In genomic region chr2:68467077-68467960, GRCh38 we compare ENCODE assay signal across 1 cellular context.
TF ChIP-seq lines count a peak whose summit lies in the region.

APLF (plus strand) TSS chr2:68467585; CDS start chr2:68467732, 147 bp downstream.
A gene with protein sequence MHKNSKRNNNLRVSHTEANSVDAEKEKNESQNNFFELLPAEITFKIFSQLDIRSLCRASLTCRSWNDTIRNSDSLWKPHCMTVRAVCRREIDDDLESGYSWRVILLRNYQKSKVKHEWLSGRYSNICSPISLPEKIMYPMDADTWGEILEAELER (minus strand): TSS chr2:68467294. CDS start chr2:68465145, 2,149 bp downstream.

TF ChIP-seq in HepG2, 621 proteins besides CTCF, POLR2A, EP300 and RAD21 (continued from another document and continues in another):
- TF ChIP-seq ZNF512B (CRISPR knock-in tag; IDR thresholded peaks at IDR 0.05; ENCODE audit: borderline replicate concordance) (0 out of 2 replicates have a peak, but pooled peaks have one; percentile 39), ARID4A (CRISPR knock-in tag; IDR thresholded peaks at IDR 0.05; ENCODE audit: borderline replicate concordance) (peak; percentile 94), FOXC1 (CRISPR knock-in tag; IDR thresholded peaks at IDR 0.05; ENCODE audit: borderline replicate concordance) (peak; percentile 81), ARID2 (CRISPR knock-in tag; IDR thresholded peaks at IDR 0.05; ENCODE audit: borderline replicate concordance) (no peak), ZNF292 (CRISPR knock-in tag; IDR thresholded peaks at IDR 0.05; ENCODE audit: borderline replicate concordance, low read depth) (peak; percentile 10), MXD4 (CRISPR knock-in tag; IDR thresholded peaks at IDR 0.05) (peak; percentile 54; the same call in 1 of the 2 replicates), ZNF350 (CRISPR knock-in tag; IDR thresholded peaks at IDR 0.05; ENCODE audit: borderline replicate concordance, low read depth) (peak; percentile 93; the same call in 1 of the 2 replicates), FOSL2 (CRISPR knock-in tag; IDR thresholded peaks at IDR 0.05) (peak; percentile 50), FOXK2 (IDR thresholded peaks at IDR 0.05) (0 out of 2 replicates have a peak, but pooled peaks have one; percentile 30), CREM (IDR thresholded peaks at IDR 0.05) (peak; percentile 96), CREM (CRISPR knock-in tag; IDR thresholded peaks at IDR 0.05) (0 out of 2 replicates have a peak, but pooled peaks have one; percentile 33), ZNF317 (CRISPR knock-in tag; IDR thresholded peaks at IDR 0.05) (peak; percentile 82), ZNF383 (CRISPR knock-in tag; IDR thresholded peaks at IDR 0.05; ENCODE audit: borderline replicate concordance) (no peak), ZNF331 (CRISPR knock-in tag; IDR thresholded peaks at IDR 0.05) (peak; percentile 53; the same call in 1 of the 2 replicates), HOXA3 (CRISPR knock-in tag; IDR thresholded peaks at IDR 0.05) (peak; percentile 74), ZNF883 (CRISPR knock-in tag; IDR thresholded peaks at IDR 0.05; ENCODE audit: not compliant biosample characterization) (peak; percentile 90), KLF6 (CRISPR knock-in tag; IDR thresholded peaks at IDR 0.05) (peak; percentile 79), THAP11 (CRISPR knock-in tag; IDR thresholded peaks at IDR 0.05) (peak; percentile 99), NR3C1 (CRISPR knock-in tag; IDR thresholded peaks at IDR 0.05) (0 out of 2 replicates have a peak, but pooled peaks have one; percentile 20), HMG20B (CRISPR knock-in tag; conservative IDR thresholded peaks at IDR 0.05) (peak; percentile 58; the same call in 1 of the 2 replicates), TRIM24 (CRISPR knock-in tag; IDR thresholded peaks at IDR 0.05) (no peak), ZNF337 (CRISPR knock-in tag; IDR thresholded peaks at IDR 0.05; ENCODE audit: borderline replicate concordance, low read depth) (0 out of 2 replicates have a peak, but pooled peaks have one; percentile 64), SCMH1 (CRISPR knock-in tag; IDR thresholded peaks at IDR 0.05; ENCODE audit: borderline replicate concordance) (no peak), HOXD1 (CRISPR knock-in tag; IDR thresholded peaks at IDR 0.05) (peak; percentile 39; the same call in 1 of the 2 replicates), ZNF510 (CRISPR knock-in tag; IDR thresholded peaks at IDR 0.05; ENCODE audit: low read depth) (peak; percentile 63; the same call in 1 of the 2 replicates), PCBP2 (optimal IDR thresholded peaks at IDR 0.05; ENCODE audit: low read depth, low read length, poor library complexity, severe bottlenecking) (no peak), ATAD3A (CRISPR knock-in tag; IDR thresholded peaks at IDR 0.05) (peak; percentile 68; the same call in 1 of the 2 replicates), ZNF746 (CRISPR knock-in tag; IDR thresholded peaks at IDR 0.05) (no peak; the same call in 1 of the 2 replicates), ZNF34 (CRISPR knock-in tag; IDR thresholded peaks at IDR 0.05; ENCODE audit: borderline replicate concordance) (0 out of 2 replicates have a peak, but pooled peaks have one; percentile 80), THYN1 (CRISPR knock-in tag; IDR thresholded peaks at IDR 0.05; ENCODE audit: borderline replicate concordance, low read depth) (peak; percentile 84; the same call in 1 of the 2 replicates), ZNF83 (CRISPR knock-in tag; IDR thresholded peaks at IDR 0.05; ENCODE audit: borderline replicate concordance) (peak; percentile 64; the same call in 1 of the 2 replicates)
- TF ChIP-seq, protein P1, sequence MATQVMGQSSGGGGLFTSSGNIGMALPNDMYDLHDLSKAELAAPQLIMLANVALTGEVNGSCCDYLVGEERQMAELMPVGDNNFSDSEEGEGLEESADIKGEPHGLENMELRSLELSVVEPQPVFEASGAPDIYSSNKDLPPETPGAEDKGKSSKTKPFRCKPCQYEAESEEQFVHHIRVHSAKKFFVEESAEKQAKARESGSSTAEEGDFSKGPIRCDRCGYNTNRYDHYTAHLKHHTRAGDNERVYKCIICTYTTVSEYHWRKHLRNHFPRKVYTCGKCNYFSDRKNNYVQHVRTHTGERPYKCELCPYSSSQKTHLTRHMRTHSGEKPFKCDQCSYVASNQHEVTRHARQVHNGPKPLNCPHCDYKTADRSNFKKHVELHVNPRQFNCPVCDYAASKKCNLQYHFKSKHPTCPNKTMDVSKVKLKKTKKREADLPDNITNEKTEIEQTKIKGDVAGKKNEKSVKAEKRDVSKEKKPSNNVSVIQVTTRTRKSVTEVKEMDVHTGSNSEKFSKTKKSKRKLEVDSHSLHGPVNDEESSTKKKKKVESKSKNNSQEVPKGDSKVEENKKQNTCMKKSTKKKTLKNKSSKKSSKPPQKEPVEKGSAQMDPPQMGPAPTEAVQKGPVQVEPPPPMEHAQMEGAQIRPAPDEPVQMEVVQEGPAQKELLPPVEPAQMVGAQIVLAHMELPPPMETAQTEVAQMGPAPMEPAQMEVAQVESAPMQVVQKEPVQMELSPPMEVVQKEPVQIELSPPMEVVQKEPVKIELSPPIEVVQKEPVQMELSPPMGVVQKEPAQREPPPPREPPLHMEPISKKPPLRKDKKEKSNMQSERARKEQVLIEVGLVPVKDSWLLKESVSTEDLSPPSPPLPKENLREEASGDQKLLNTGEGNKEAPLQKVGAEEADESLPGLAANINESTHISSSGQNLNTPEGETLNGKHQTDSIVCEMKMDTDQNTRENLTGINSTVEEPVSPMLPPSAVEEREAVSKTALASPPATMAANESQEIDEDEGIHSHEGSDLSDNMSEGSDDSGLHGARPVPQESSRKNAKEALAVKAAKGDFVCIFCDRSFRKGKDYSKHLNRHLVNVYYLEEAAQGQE (IDR thresholded peaks at IDR 0.05; ENCODE audit: borderline replicate concordance in 1 of 2, low read depth in 1 of 2, low read length in 2 of 2), result peak in 1 of 2 experiments; percentile 57; a peak in 1 of 4 replicates
- TF ChIP-seq, protein P2, sequence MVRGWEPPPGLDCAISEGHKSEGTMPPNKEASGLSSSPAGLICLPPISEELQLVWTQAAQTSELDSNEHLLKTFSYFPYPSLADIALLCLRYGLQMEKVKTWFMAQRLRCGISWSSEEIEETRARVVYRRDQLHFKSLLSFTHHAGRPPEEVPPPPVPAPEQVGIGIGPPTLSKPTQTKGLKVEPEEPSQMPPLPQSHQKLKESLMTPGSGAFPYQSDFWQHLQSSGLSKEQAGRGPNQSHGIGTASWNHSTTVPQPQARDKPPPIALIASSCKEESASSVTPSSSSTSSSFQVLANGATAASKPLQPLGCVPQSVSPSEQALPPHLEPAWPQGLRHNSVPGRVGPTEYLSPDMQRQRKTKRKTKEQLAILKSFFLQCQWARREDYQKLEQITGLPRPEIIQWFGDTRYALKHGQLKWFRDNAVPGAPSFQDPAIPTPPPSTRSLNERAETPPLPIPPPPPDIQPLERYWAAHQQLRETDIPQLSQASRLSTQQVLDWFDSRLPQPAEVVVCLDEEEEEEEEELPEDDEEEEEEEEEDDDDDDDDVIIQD (CRISPR knock-in tag; IDR thresholded peaks at IDR 0.05; ENCODE audit: low read depth), result peak; percentile 60; the same call in 1 of the 2 replicates
- TF ChIP-seq, protein P3, sequence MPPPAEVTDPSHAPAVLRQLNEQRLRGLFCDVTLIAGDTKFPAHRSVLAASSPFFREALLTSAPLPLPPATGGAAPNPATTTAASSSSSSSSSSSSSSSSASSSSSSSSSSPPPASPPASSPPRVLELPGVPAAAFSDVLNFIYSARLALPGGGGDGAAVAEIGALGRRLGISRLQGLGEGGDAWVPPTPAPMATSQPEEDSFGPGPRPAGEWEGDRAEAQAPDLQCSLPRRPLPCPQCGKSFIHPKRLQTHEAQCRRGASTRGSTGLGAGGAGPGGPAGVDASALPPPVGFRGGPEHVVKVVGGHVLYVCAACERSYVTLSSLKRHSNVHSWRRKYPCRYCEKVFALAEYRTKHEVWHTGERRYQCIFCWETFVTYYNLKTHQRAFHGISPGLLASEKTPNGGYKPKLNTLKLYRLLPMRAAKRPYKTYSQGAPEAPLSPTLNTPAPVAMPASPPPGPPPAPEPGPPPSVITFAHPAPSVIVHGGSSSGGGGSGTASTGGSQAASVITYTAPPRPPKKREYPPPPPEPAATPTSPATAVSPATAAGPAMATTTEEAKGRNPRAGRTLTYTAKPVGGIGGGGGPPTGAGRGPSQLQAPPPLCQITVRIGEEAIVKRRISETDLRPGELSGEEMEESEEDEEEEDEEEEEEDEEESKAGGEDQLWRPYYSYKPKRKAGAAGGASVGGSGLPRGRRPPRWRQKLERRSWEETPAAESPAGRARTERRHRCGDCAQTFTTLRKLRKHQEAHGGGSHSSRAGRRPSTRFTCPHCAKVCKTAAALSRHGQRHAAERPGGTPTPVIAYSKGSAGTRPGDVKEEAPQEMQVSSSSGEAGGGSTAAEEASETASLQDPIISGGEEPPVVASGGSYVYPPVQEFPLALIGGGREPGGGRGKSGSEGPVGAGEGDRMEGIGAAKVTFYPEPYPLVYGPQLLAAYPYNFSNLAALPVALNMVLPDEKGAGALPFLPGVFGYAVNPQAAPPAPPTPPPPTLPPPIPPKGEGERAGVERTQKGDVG (CRISPR knock-in tag; IDR thresholded peaks at IDR 0.05; ENCODE audit: borderline replicate concordance), result 0 out of 2 replicates have a peak, but pooled peaks have one; percentile 41
- TF ChIP-seq, protein P4, sequence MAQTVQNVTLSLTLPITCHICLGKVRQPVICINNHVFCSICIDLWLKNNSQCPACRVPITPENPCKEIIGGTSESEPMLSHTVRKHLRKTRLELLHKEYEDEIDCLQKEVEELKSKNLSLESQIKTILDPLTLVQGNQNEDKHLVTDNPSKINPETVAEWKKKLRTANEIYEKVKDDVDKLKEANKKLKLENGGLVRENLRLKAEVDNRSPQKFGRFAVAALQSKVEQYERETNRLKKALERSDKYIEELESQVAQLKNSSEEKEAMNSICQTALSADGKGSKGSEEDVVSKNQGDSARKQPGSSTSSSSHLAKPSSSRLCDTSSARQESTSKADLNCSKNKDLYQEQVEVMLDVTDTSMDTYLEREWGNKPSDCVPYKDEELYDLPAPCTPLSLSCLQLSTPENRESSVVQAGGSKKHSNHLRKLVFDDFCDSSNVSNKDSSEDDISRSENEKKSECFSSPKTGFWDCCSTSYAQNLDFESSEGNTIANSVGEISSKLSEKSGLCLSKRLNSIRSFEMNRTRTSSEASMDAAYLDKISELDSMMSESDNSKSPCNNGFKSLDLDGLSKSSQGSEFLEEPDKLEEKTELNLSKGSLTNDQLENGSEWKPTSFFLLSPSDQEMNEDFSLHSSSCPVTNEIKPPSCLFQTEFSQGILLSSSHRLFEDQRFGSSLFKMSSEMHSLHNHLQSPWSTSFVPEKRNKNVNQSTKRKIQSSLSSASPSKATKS (CRISPR knock-in tag; IDR thresholded peaks at IDR 0.05), result 0 out of 2 replicates have a peak, but pooled peaks have one; percentile 69
- TF ChIP-seq, protein P5, sequence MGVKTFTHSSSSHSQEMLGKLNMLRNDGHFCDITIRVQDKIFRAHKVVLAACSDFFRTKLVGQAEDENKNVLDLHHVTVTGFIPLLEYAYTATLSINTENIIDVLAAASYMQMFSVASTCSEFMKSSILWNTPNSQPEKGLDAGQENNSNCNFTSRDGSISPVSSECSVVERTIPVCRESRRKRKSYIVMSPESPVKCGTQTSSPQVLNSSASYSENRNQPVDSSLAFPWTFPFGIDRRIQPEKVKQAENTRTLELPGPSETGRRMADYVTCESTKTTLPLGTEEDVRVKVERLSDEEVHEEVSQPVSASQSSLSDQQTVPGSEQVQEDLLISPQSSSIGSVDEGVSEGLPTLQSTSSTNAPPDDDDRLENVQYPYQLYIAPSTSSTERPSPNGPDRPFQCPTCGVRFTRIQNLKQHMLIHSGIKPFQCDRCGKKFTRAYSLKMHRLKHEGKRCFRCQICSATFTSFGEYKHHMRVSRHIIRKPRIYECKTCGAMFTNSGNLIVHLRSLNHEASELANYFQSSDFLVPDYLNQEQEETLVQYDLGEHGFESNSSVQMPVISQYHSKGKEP (CRISPR knock-in tag; IDR thresholded peaks at IDR 0.05), result 0 out of 2 replicates have a peak, but pooled peaks have one; percentile 46
